Comparison of ENCODE assay signal across 20 cellular contexts in the genomic region with DNA sequence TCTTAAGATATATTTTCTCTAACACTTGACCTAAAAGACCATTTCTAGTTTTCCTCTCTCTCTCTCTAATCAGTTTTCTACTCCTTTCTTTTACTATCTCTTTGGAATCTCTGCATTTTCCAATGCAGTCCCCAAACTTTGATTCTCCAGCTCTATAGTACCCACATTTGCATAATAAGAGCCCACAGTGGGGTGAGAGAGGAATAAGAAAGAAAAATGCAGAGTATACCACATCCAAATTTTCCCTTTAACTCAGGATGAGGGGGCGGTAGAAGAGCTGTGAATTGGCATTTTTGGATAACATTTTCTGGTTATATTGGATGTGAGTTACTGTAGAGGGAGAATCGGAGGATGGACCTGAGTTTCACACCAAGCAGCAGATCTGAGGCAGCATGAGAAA.
DNase-seq lines count a peak whose midpoint lies in the region; ATAC-seq and TF ChIP-seq lines count a peak whose summit lies in the region.
"Had no signal": no experiment of that assay in that cellular context is flagged by ENCODE, and none has a peak within 500 bp of the region (broad histone marks: within the 10 kb centered on the region; RNA-seq: fewer than 3 reads in every experiment).

No MANE protein-coding gene starts in this region.

- no peak overlapping the region for H4K5ac ChIP-seq in H9 (ENCODE audit: insufficient read length, low read depth, low read length)

- H3K23ac ChIP-seq in H9 (ENCODE audit: insufficient read length, low read depth, low read length): no peak overlapping the region

- CTCF ChIA-PET in WTC11 (lab: Charles Lee): interaction anchor here (0.6 to 2.5 kb wide), 9 partner anchors 12 to 324 kb away, joined by 3 to 11 read pairs (median 4); no protein-coding TSS in a partner anchor

- WGBS in H9 (ENCODE audit: extremely low coverage, insufficient read length, low lambda C conversion rate): no CpG with 5 or more reads among the region's 2 CpGs

- no peak overlapping the region for H2BK120ac ChIP-seq in H9 (ENCODE audit: low read depth, low read length, poor library complexity, severe bottlenecking)

- peak overlapping the region; percentile 74 for H3K4me2 ChIP-seq in H9 (ENCODE audit: insufficient read depth, insufficient read length, low read length)
- H3K4me2 ChIP-seq: KMS-11 had no signal

- H2BK15ac ChIP-seq in H9 (ENCODE audit: low read depth, low read length): no peak overlapping the region

- H3K9me3 Mint-ChIP-seq in H9 (peaks cover 5 to 10% of the 10 kb centered on the region in 2 experiments), WTC11 (peaks cover 16% of the 10 kb centered on the region)

- H3T11ph ChIP-seq in H9 (ENCODE audit: low read length): no peak overlapping the region

- peaks cover 6 to 8% (median 6%) of the 10 kb centered on the region in 3 experiments; a peak in 6 of 7 replicates for H3K36me3 Mint-ChIP-seq in H9 (ENCODE audit: insufficient read depth in 1 of 3, low read depth in 3 of 3)
- peaks cover 4% of the 10 kb centered on the region; the same call in 1 of the 2 replicates for H3K36me3 Mint-ChIP-seq in WTC11
- H3K36me3 Mint-ChIP-seq: CD4-positive, CD25-positive, alpha-beta regulatory T cell; CD8-positive, alpha-beta memory T cell had no signal

- H3K4me1 ChIP-seq in H9 (ENCODE audit: insufficient read depth, low read length) (peaks cover 3% of the 10 kb centered on the region), iPS-18a (ENCODE audit: control insufficient read depth, low read depth, low read length) (peaks cover 27% of the 10 kb centered on the region)
- H3K4me1 ChIP-seq: BE2C had no signal

- POLR2A ChIA-PET in WTC11 (lab: Charles Lee): interaction anchor here (0.6 kb wide), 1 partner anchor 110 kb away, joined by 3 read pairs; no protein-coding TSS in a partner anchor

- no peak overlapping the region for H2AFZ ChIP-seq in H9 (ENCODE audit: low read length)
- H2AFZ ChIP-seq: GM23248 had no signal

- no peaks in the 10 kb centered on the region for H3K23me2 ChIP-seq in H9 (ENCODE audit: insufficient read length, low read depth, low read length, poor library complexity, severe bottlenecking)

- H2BK5ac ChIP-seq in H9 (ENCODE audit: insufficient read length, low read length): no peak overlapping the region

- no peak overlapping the region for H3K56ac ChIP-seq in H9 (ENCODE audit: insufficient read length, low read depth, low read length)

- H3K27ac ChIP-seq in H9 (ENCODE audit: insufficient read length, low read depth, low read length) (no peak overlapping the region), iPS-18a (ENCODE audit: low read length) (peak overlapping the region; percentile 65)
- H3K27ac ChIP-seq: GM23248, KMS-11 had no signal

- H3K9me3 ChIP-seq in H9 (ENCODE audit: control insufficient read depth, low read depth, low read length) (no peaks in the 10 kb centered on the region), iPS-18a (ENCODE audit: control insufficient read depth, low read depth, low read length) (no peaks in the 10 kb centered on the region)
- H3K9me3 ChIP-seq: BE2C, HAP-1 had no signal

- no peak for DNase-seq in H9
- no peak for DNase-seq in WTC11 (ENCODE audit: low spot score)
- no peak for DNase-seq in effector CD4-positive, alpha-beta T cell
- DNase-seq: ACHN; BE2C; C1 segment of cervical spinal cord; CD4-positive, CD25-positive, alpha-beta regulatory T cell; CD8-positive, alpha-beta memory T cell; COR-L47; DMS 273 treated with DMSO at 0.1 percent for 48 hours; DMS53; DND-41; EL; GM23248 had no signal

- H3K27me3 Mint-ChIP-seq in H9 (ENCODE audit: low read depth) (no peaks in the 10 kb centered on the region; the same call in 1 of the 2 replicates), WTC11 (ENCODE audit: low read depth) (0 out of 2 replicates have a peak, but pooled peaks cover 9% of the 10 kb centered on the region)
- H3K27me3 Mint-ChIP-seq: CD4-positive, CD25-positive, alpha-beta regulatory T cell had no signal

- peak overlapping the region; percentile 41 for H3K4me3 ChIP-seq in iPS-18a (ENCODE audit: low read length)
- H3K4me3 ChIP-seq: GM23248, HAP-1 had no signal

- H3K4me3 Mint-ChIP-seq in H9 (peak overlapping the region in 1 of 2 experiments; percentile 10; a peak in 1 of 5 replicates), WTC11 (peak overlapping the region; percentile 43)
- H3K4me3 Mint-ChIP-seq: CD4-positive, CD25-positive, alpha-beta regulatory T cell; CD8-positive, alpha-beta memory T cell had no signal

- no peak overlapping the region for H3K14ac ChIP-seq in H9 (ENCODE audit: insufficient read depth, low read length)

- H3K27me3 ChIP-seq in H9 (ENCODE audit: insufficient read depth, low read length) (no peaks in the 10 kb centered on the region), iPS-18a (ENCODE audit: control insufficient read depth, insufficient read depth, low read length) (no peaks in the 10 kb centered on the region)
- H3K27me3 ChIP-seq: BE2C had no signal

- peaks cover 29 to 31% of the 10 kb centered on the region in 2 experiments for H3K4me1 Mint-ChIP-seq in H9
- peaks cover 34% of the 10 kb centered on the region for H3K4me1 Mint-ChIP-seq in WTC11
- H3K4me1 Mint-ChIP-seq: CD4-positive, CD25-positive, alpha-beta regulatory T cell; CD8-positive, alpha-beta memory T cell had no signal

- H3K18ac ChIP-seq in H9 (ENCODE audit: insufficient read length, low read depth, low read length): no peak overlapping the region

- no peaks in the 10 kb centered on the region for H3K36me3 ChIP-seq in iPS-18a (ENCODE audit: control insufficient read depth, low read depth, low read length)
- H3K36me3 ChIP-seq: BE2C, HAP-1 had no signal

- H2BK20ac ChIP-seq in H9 (ENCODE audit: low read depth, low read length, poor library complexity, severe bottlenecking): no peak overlapping the region

- ATAC-seq in WTC11 (peak; percentile 81), HG02840 (IDR thresholded peaks at IDR 0.05; ENCODE audit: low FRiP score, unreplicated experiment) (no peak), HG03354 (IDR thresholded peaks at IDR 0.05; ENCODE audit: poor library complexity, severe bottlenecking, unreplicated experiment) (no peak), GM18867 (IDR thresholded peaks at IDR 0.05; ENCODE audit: unreplicated experiment) (no peak)

- no peak overlapping the region for H4K91ac ChIP-seq in H9 (ENCODE audit: insufficient read length, low read depth, low read length)

- no peak overlapping the region for H3K4ac ChIP-seq in H9 (ENCODE audit: low read depth, low read length)

- no peaks in the 10 kb centered on the region for H3K79me1 ChIP-seq in H9 (ENCODE audit: insufficient read depth, low read depth, low read length, poor library complexity, severe bottlenecking)

- no peak overlapping the region for H2AK5ac ChIP-seq in H9 (ENCODE audit: insufficient read length, low read length)

- H3K79me2 ChIP-seq in H9 (ENCODE audit: insufficient read depth, low read length): no peaks in the 10 kb centered on the region

- H4K20me1 ChIP-seq in H9 (ENCODE audit: control insufficient read depth, insufficient read depth, insufficient read length): no peaks in the 10 kb centered on the region

- H3K27ac Mint-ChIP-seq in H9 (peak overlapping the region; percentile 16 to 86 (median 76); a peak in 6 of 7 replicates), WTC11 (peak overlapping the region; percentile 46; the same call in 1 of the 2 replicates)
- H3K27ac Mint-ChIP-seq: CD4-positive, CD25-positive, alpha-beta regulatory T cell; CD8-positive, alpha-beta memory T cell had no signal

- H4K8ac ChIP-seq in H9 (replicated peaks; ENCODE audit: insufficient read length, low read depth, low read length): no peak overlapping the region

- TF ChIP-seq CTCF in H9 (conservative IDR thresholded peaks at IDR 0.05) (no peak), WTC11 (IDR thresholded peaks at IDR 0.05) (no peak)

- H3K9ac ChIP-seq in H9 (ENCODE audit: extremely low read depth, insufficient read length, low read length): no peak overlapping the region
- no peak overlapping the region for H3K9ac ChIP-seq in iPS-18a (ENCODE audit: low read length)
- H3K9ac ChIP-seq: GM23248, KMS-11 had no signal

- H2BK12ac ChIP-seq in H9 (ENCODE audit: insufficient read length, low read depth, low read length): no peak overlapping the region

TF ChIP-seq in WTC11, 78 proteins besides CTCF, POLR2A, EP300 and RAD21 (continues in another document):
- TF ChIP-seq MYBL2 (CRISPR knock-in tag; IDR thresholded peaks at IDR 0.05): no peak
- TF ChIP-seq, protein P1, sequence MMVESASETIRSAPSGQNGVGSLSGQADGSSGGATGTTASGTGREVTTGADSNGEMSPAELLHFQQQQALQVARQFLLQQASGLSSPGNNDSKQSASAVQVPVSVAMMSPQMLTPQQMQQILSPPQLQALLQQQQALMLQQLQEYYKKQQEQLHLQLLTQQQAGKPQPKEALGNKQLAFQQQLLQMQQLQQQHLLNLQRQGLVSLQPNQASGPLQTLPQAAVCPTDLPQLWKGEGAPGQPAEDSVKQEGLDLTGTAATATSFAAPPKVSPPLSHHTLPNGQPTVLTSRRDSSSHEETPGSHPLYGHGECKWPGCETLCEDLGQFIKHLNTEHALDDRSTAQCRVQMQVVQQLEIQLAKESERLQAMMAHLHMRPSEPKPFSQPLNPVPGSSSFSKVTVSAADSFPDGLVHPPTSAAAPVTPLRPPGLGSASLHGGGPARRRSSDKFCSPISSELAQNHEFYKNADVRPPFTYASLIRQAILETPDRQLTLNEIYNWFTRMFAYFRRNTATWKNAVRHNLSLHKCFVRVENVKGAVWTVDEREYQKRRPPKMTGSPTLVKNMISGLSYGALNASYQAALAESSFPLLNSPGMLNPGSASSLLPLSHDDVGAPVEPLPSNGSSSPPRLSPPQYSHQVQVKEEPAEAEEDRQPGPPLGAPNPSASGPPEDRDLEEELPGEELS (CRISPR knock-in tag; IDR thresholded peaks at IDR 0.05): no peak
